In genomic region chr6:148824960-148825359, GRCh38 we compare ENCODE assay signal across 22 cellular contexts.
"Had no signal": no experiment of that assay in that cellular context is flagged by ENCODE, and none has a peak within 500 bp of the region (broad histone marks: within the 10 kb centered on the region; RNA-seq: fewer than 3 reads in every experiment).

No MANE protein-coding gene starts in this region.

- DNase-seq: IMR-90, Karpas-422, KG1, MM.1S, NCI-H1092 treated with DMSO at 0.1 percent for 48 hours, NCI-H1436, NCI-H187, NCI-H2029, NCI-H2081 treated with DMSO at 0.1 percent for 48 hours, NCI-H2171, NCI-H226, NCI-H446, NCI-H510A, NCI-H524 treated with DMSO at 0.1 percent for 48 hours, NCI-H69, NCI-H774, Right ventricle myocardium superior, RPMI8226, SIG-M5 had no signal

- H3K4me3 ChIP-seq: SJSA1, SK-N-MC had no signal

- H3K27me3 ChIP-seq: SJSA1 had no signal

- ATAC-seq: HepG2 had no signal

- H3K4me1 ChIP-seq: SJSA1 had no signal

- H3K27ac ChIP-seq: SJSA1, SK-N-MC had no signal

- H3K36me3 ChIP-seq: SJSA1 had no signal
